ENCODE assay signal across 22 cellular contexts in genomic region chr10:13724484-13724883, GRCh38.
A peak's percentile ranks its signal among the peaks of the same experiment; 100 is the strongest.
DNase-seq lines count a peak whose midpoint lies in the region; ATAC-seq and TF ChIP-seq lines count a peak whose summit lies in the region.
"Had no signal": no experiment of that assay in that cellular context is flagged by ENCODE, and none has a peak within 500 bp of the region (broad histone marks: within the 10 kb centered on the region; RNA-seq: fewer than 3 reads in every experiment).

No MANE protein-coding gene starts in this region.

- no peak overlapping the region for H2AK5ac ChIP-seq in H9 (ENCODE audit: insufficient read length, low read length)

- no peak overlapping the region for H2BK15ac ChIP-seq in H9 (ENCODE audit: low read depth, low read length)

- H2BK120ac ChIP-seq in H9 (ENCODE audit: low read depth, low read length, poor library complexity, severe bottlenecking) = no peak overlapping the region

- H3K9me3 ChIP-seq in AG04450 (ENCODE audit: control insufficient read depth, insufficient read depth, low read length) (no peaks in the 10 kb centered on the region), H9 (ENCODE audit: control insufficient read depth, low read depth, low read length) (no peaks in the 10 kb centered on the region)

- no peak overlapping the region for H3K4ac ChIP-seq in H9 (ENCODE audit: low read depth, low read length)

- H3K27ac Mint-ChIP-seq in activated CD4-positive, alpha-beta memory T cell treated with anti-CD3 and anti-CD28 coated beads for 36 hours = no peak overlapping the region
- H3K27ac Mint-ChIP-seq in H9 = peak overlapping the region in 1 of 3 experiments; percentile 46; a peak in 2 of 7 replicates
- H3K27ac Mint-ChIP-seq: activated naive CD4-positive, alpha-beta T cell treated with anti-CD3 and anti-CD28 coated beads, Interleukin-2, amount 50 U/mL, for 24 hours; stimulated activated effector memory CD8-positive, alpha-beta T cell treated with anti-CD3 and anti-CD28 coated beads, Interleukin-12 subunit alpha, Interleukin-12 subunit beta, amount 100 ng/mL, for 72 hours had no signal

- DNase-seq in AG04450 (ENCODE audit: low read depth, low spot score) (peak; percentile 62), HFF-Myc (ENCODE audit: extremely low read depth, low read depth) (peak; percentile 93), fibroblast of the conjunctiva (ENCODE audit: low read depth) (peak; percentile 79), myocyte (ENCODE audit: low read depth) (peak; percentile 33), NCI-H774 (lab: John Stamatoyannopoulos, UW) (no peak), H9 (no peak)
- no peak for DNase-seq in activated CD4-positive, alpha-beta memory T cell treated with anti-CD3 and anti-CD28 coated beads for 36 hours
- DNase-seq: activated CD4-positive, alpha-beta T cell treated with anti-CD3 and anti-CD28 coated beads, Interleukin-2, amount 50 U/mL, for 1 hour; DMS79 treated with DMSO at 0.1 percent for 48 hours; glutamatergic neuron; GOT3; KBM-7; naive thymus-derived CD8-positive, alpha-beta T cell; NCI-H187 treated with DMSO at 0.1 percent for 48 hours; NCI-H345; RPMI8226 had no signal

- no peak overlapping the region for H4K5ac ChIP-seq in H9 (ENCODE audit: insufficient read length, low read depth, low read length)

- no peak overlapping the region for H3K4me3 ChIP-seq in AG04450 (ENCODE audit: low read depth, low read length)
- no peak overlapping the region for H3K4me3 ChIP-seq in HFF-Myc (replicated peaks; ENCODE audit: low read depth, low read length)
- H3K4me3 ChIP-seq: coronary artery, lung had no signal

- no peaks in the 10 kb centered on the region for H3K9me3 Mint-ChIP-seq in activated CD4-positive, alpha-beta memory T cell treated with anti-CD3 and anti-CD28 coated beads for 36 hours
- H3K9me3 Mint-ChIP-seq in H9 = no peaks in the 10 kb centered on the region; a peak in 1 of 5 replicates
- H3K9me3 Mint-ChIP-seq: activated naive CD4-positive, alpha-beta T cell treated with anti-CD3 and anti-CD28 coated beads, Interleukin-2, amount 50 U/mL, for 24 hours; stimulated activated effector memory CD8-positive, alpha-beta T cell treated with anti-CD3 and anti-CD28 coated beads, Interleukin-12 subunit alpha, Interleukin-12 subunit beta, amount 100 ng/mL, for 72 hours had no signal

- H3K27me3 Mint-ChIP-seq in activated CD4-positive, alpha-beta memory T cell treated with anti-CD3 and anti-CD28 coated beads for 36 hours = no peaks in the 10 kb centered on the region
- H3K27me3 Mint-ChIP-seq in H9 (ENCODE audit: low read depth) = no peaks in the 10 kb centered on the region
- H3K27me3 Mint-ChIP-seq: activated naive CD4-positive, alpha-beta T cell treated with anti-CD3 and anti-CD28 coated beads, Interleukin-2, amount 50 U/mL, for 24 hours had no signal

- no peak overlapping the region for H4K8ac ChIP-seq in H9 (replicated peaks; ENCODE audit: insufficient read length, low read depth, low read length)

- H3K4me1 ChIP-seq in H9 (ENCODE audit: insufficient read depth, low read length) = no peaks in the 10 kb centered on the region

- H3K56ac ChIP-seq in H9 (ENCODE audit: insufficient read length, low read depth, low read length) = no peak overlapping the region

- no peaks in the 10 kb centered on the region for H3K27me3 ChIP-seq in AG04450 (ENCODE audit: control insufficient read depth, insufficient read depth, low read length)
- H3K27me3 ChIP-seq in H9 (ENCODE audit: insufficient read depth, low read length) = no peaks in the 10 kb centered on the region

- H3K79me1 ChIP-seq in H9 (ENCODE audit: insufficient read depth, low read depth, low read length, poor library complexity, severe bottlenecking) = no peaks in the 10 kb centered on the region

- TF ChIP-seq CTCF in AG04450 (IDR thresholded peaks at IDR 0.05; ENCODE audit: low read depth, low read length) (no peak), HFF-Myc (IDR thresholded peaks at IDR 0.05; ENCODE audit: low read depth, low read length, missing control alignments) (no peak), H9 (conservative IDR thresholded peaks at IDR 0.05) (no peak)

- no peak overlapping the region for H3K4me3 Mint-ChIP-seq in activated CD4-positive, alpha-beta memory T cell treated with anti-CD3 and anti-CD28 coated beads for 36 hours
- no peak overlapping the region for H3K4me3 Mint-ChIP-seq in H9
- H3K4me3 Mint-ChIP-seq: activated naive CD4-positive, alpha-beta T cell treated with anti-CD3 and anti-CD28 coated beads, Interleukin-2, amount 50 U/mL, for 24 hours; naive thymus-derived CD8-positive, alpha-beta T cell; stimulated activated effector memory CD8-positive, alpha-beta T cell treated with anti-CD3 and anti-CD28 coated beads, Interleukin-12 subunit alpha, Interleukin-12 subunit beta, amount 100 ng/mL, for 72 hours had no signal

- H3K14ac ChIP-seq in H9 (ENCODE audit: insufficient read depth, low read length) = no peak overlapping the region

- no peak overlapping the region for H3T11ph ChIP-seq in H9 (ENCODE audit: low read length)

- H4K91ac ChIP-seq in H9 (ENCODE audit: insufficient read length, low read depth, low read length) = no peak overlapping the region

- CTCF ChIA-PET in AG04450 (lab: Charles Lee) = interaction anchor here (1.9 kb wide), 1 partner anchor 65 kb away, joined by 5 read pairs; no protein-coding TSS in a partner anchor
- CTCF ChIA-PET in activated CD4-positive, alpha-beta memory T cell treated with anti-CD3 and anti-CD28 coated beads for 36 hours (lab: Charles Lee) = no interaction called here

- no peak for ATAC-seq in HG03095 (IDR thresholded peaks at IDR 0.05; ENCODE audit: unreplicated experiment)
- ATAC-seq: naive thymus-derived CD8-positive, alpha-beta T cell; stimulated activated effector memory CD8-positive, alpha-beta T cell treated with anti-CD3 and anti-CD28 coated beads, Interleukin-12 subunit alpha, Interleukin-12 subunit beta, amount 100 ng/mL, for 72 hours had no signal

- H3K9ac ChIP-seq in H9 (ENCODE audit: extremely low read depth, insufficient read length, low read length) = no peak overlapping the region

- H3K4me2 ChIP-seq in H9 (ENCODE audit: insufficient read depth, insufficient read length, low read length) = no peak overlapping the region

- H2BK12ac ChIP-seq in H9 (ENCODE audit: insufficient read length, low read depth, low read length) = no peak overlapping the region

- intact Hi-C loops in activated CD4-positive, alpha-beta memory T cell treated with anti-CD3 and anti-CD28 coated beads for 36 hours (cut with micrococcal nuclease) = no loop called here

- no CpG with 5 or more reads among the region's 10 CpGs for WGBS in H9 (ENCODE audit: extremely low coverage, insufficient read length, low lambda C conversion rate)

- no peaks in the 10 kb centered on the region for H3K79me2 ChIP-seq in H9 (ENCODE audit: insufficient read depth, low read length)

- no peak overlapping the region for H3K18ac ChIP-seq in H9 (ENCODE audit: insufficient read length, low read depth, low read length)

- H3K23ac ChIP-seq in H9 (ENCODE audit: insufficient read length, low read depth, low read length) = no peak overlapping the region

- no peaks in the 10 kb centered on the region for H3K36me3 Mint-ChIP-seq in activated CD4-positive, alpha-beta memory T cell treated with anti-CD3 and anti-CD28 coated beads for 36 hours
- peaks cover 0 to 18% (median 6%) of the 10 kb centered on the region in 3 experiments; a peak in 5 of 7 replicates for H3K36me3 Mint-ChIP-seq in H9 (ENCODE audit: insufficient read depth in 1 of 3, low read depth in 3 of 3)
- H3K36me3 Mint-ChIP-seq: activated naive CD4-positive, alpha-beta T cell treated with anti-CD3 and anti-CD28 coated beads, Interleukin-2, amount 50 U/mL, for 24 hours; stimulated activated effector memory CD8-positive, alpha-beta T cell treated with anti-CD3 and anti-CD28 coated beads, Interleukin-12 subunit alpha, Interleukin-12 subunit beta, amount 100 ng/mL, for 72 hours had no signal

- H3K4me1 Mint-ChIP-seq in activated CD4-positive, alpha-beta memory T cell treated with anti-CD3 and anti-CD28 coated beads for 36 hours (ENCODE audit: low read depth) = peaks cover 5% of the 10 kb centered on the region
- peaks cover 11 to 17% of the 10 kb centered on the region in 2 experiments for H3K4me1 Mint-ChIP-seq in H9
- H3K4me1 Mint-ChIP-seq: activated naive CD4-positive, alpha-beta T cell treated with anti-CD3 and anti-CD28 coated beads, Interleukin-2, amount 50 U/mL, for 24 hours; naive thymus-derived CD8-positive, alpha-beta T cell; stimulated activated effector memory CD8-positive, alpha-beta T cell treated with anti-CD3 and anti-CD28 coated beads, Interleukin-12 subunit alpha, Interleukin-12 subunit beta, amount 100 ng/mL, for 72 hours had no signal

- no peak overlapping the region for H2BK20ac ChIP-seq in H9 (ENCODE audit: low read depth, low read length, poor library complexity, severe bottlenecking)

- H2BK5ac ChIP-seq in H9 (ENCODE audit: insufficient read length, low read length) = no peak overlapping the region

- no peaks in the 10 kb centered on the region for H3K23me2 ChIP-seq in H9 (ENCODE audit: insufficient read length, low read depth, low read length, poor library complexity, severe bottlenecking)

- no peaks in the 10 kb centered on the region for H4K20me1 ChIP-seq in H9 (ENCODE audit: control insufficient read depth, insufficient read depth, insufficient read length)

- no peak overlapping the region for H2AFZ ChIP-seq in H9 (ENCODE audit: low read length)

- H3K27ac ChIP-seq in AG04450 (ENCODE audit: low read depth, low read length) (peak overlapping the region; percentile 31), H9 (ENCODE audit: insufficient read length, low read depth, low read length) (no peak overlapping the region)
- H3K27ac ChIP-seq: HL-60 had no signal

- POLR2A ChIA-PET in AG04450 (lab: Yijun Ruan, JAX) = no interaction called here
- POLR2A ChIA-PET in activated CD4-positive, alpha-beta memory T cell treated with anti-CD3 and anti-CD28 coated beads for 36 hours (lab: Charles Lee) = no interaction called here

Comparison
In these comparisons a context has a peak if more than half of its experiments do, and no peak if none do; other contexts are left out.
1. DNase-seq: peak in AG04450 (single experiment), HFF-Myc (single experiment), fibroblast of the conjunctiva (single experiment) and myocyte (single experiment); none in activated CD4-positive, alpha-beta memory T cell treated with anti-CD3 and anti-CD28 coated beads for 36 hours (single experiment), NCI-H774 (single experiment) and H9 (single experiment).